22 cellular contexts compared by ENCODE assay signal in genomic region chr17:34377078-34377823, GRCh38. TPM values are rescaled to one million over a fixed set of nuclear protein-coding genes. Genes with fewer than 3 reads are reported as not detected.
DNase-seq lines count a peak whose midpoint lies in the region; ATAC-seq lines count a peak whose summit lies in the region.
"Had no signal": no experiment of that assay in that cellular context is flagged by ENCODE, and none has a peak within 500 bp of the region (broad histone marks: within the 10 kb centered on the region; RNA-seq: fewer than 3 reads in every experiment).

No MANE protein-coding gene starts in this region.

- peak overlapping the region; percentile 18 for H3K27ac ChIP-seq in KOPT-K1 (ENCODE audit: low read depth, low read length, poor library complexity, severe bottlenecking)
- H3K27ac ChIP-seq: colonic mucosa, uterus had no signal

- H3K27ac Mint-ChIP-seq in activated CD4-positive, alpha-beta T cell treated with anti-CD3 and anti-CD28 coated beads, Interleukin-2, amount 10 ng/mL, durations not matched to agents 24 days and 14 days: peak overlapping the region; percentile 63

- H3K36me3 ChIP-seq in KOPT-K1 (ENCODE audit: insufficient read depth, low read length): no peaks in the 10 kb centered on the region
- H3K36me3 ChIP-seq: colonic mucosa, uterus had no signal

- no peak for DNase-seq in activated CD4-positive, alpha-beta T cell treated with anti-CD3 and anti-CD28 coated beads, Interleukin-2, amount 10 ng/mL, durations not matched to agents 24 days and 14 days
- no peak for DNase-seq in activated CD4-positive, alpha-beta T cell treated with anti-CD3 and anti-CD28 coated beads for 48 hours
- peak; percentile 29 for DNase-seq in ecto neural progenitor cell (ENCODE audit: low spot score)
- DNase-seq in anterior cingulate cortex (lab: John Stamatoyannopoulos, UW): no peak
- no peak for DNase-seq in NCI-H82 treated with DMSO at 0.1 percent for 48 hours (lab: John Stamatoyannopoulos, UW; ENCODE audit: unreplicated experiment)
- DNase-seq: activated CD4-positive, alpha-beta T cell treated with anti-CD3 and anti-CD28 coated beads for 4 hours; aorta; colonic mucosa; GF-D8; glutamatergic neuron; NCI-H2029; NCI-H526 treated with DMSO at 0.1 percent for 48 hours; stimulated activated naive CD4-positive, alpha-beta T cell treated with Interleukin-2 at 50 U/mL for 16 hours; uterus had no signal

- H3K9me3 Mint-ChIP-seq in activated CD4-positive, alpha-beta T cell treated with anti-CD3 and anti-CD28 coated beads, Interleukin-2, amount 10 ng/mL, durations not matched to agents 24 days and 14 days: peaks cover 4% of the 10 kb centered on the region

- no peak overlapping the region for H3K4me3 Mint-ChIP-seq in activated CD4-positive, alpha-beta T cell treated with anti-CD3 and anti-CD28 coated beads, Interleukin-2, amount 10 ng/mL, durations not matched to agents 24 days and 14 days

- peaks cover 8% of the 10 kb centered on the region for H3K27me3 Mint-ChIP-seq in activated CD4-positive, alpha-beta T cell treated with anti-CD3 and anti-CD28 coated beads, Interleukin-2, amount 10 ng/mL, durations not matched to agents 24 days and 14 days

- H3K36me3 Mint-ChIP-seq in activated CD4-positive, alpha-beta T cell treated with anti-CD3 and anti-CD28 coated beads, Interleukin-2, amount 10 ng/mL, durations not matched to agents 24 days and 14 days (ENCODE audit: low read depth): no peaks in the 10 kb centered on the region

- H3K9me3 ChIP-seq in KOPT-K1 (ENCODE audit: insufficient read depth, low read length, poor library complexity, severe bottlenecking): no peaks in the 10 kb centered on the region
- H3K9me3 ChIP-seq: colonic mucosa, uterus had no signal

- intact Hi-C loops in activated CD4-positive, alpha-beta T cell treated with anti-CD3 and anti-CD28 coated beads, Interleukin-2, amount 10 ng/mL, durations not matched to agents 24 days and 14 days (cut with micrococcal nuclease): loop anchor here (2.0 to 10.0 kb wide), 2 partner anchors 16 to 1718 kb away; partner anchors contain the start of gene CCL3

- H3K4me1 Mint-ChIP-seq in activated CD4-positive, alpha-beta T cell treated with anti-CD3 and anti-CD28 coated beads, Interleukin-2, amount 10 ng/mL, durations not matched to agents 24 days and 14 days: peaks cover 56% of the 10 kb centered on the region

- peak; percentile 57 for ATAC-seq in GM21515 (IDR thresholded peaks at IDR 0.05; ENCODE audit: unreplicated experiment)
- no peak for ATAC-seq in HG03280 (IDR thresholded peaks at IDR 0.05; ENCODE audit: unreplicated experiment)
- ATAC-seq: esophagus mucosa, Right ventricle myocardium inferior had no signal

RNA-seq across cellular contexts. Expression of gene CCL1, which starts 14.2 kb away (rescaled TPM):
- total RNA-seq in activated CD4-positive, alpha-beta T cell treated with anti-CD3 and anti-CD28 coated beads, Interleukin-2, amount 10 ng/mL, durations not matched to agents 24 days and 14 days: 105 and 111 TPM in 2 replicates
- total RNA-seq: A673, aorta, colonic mucosa, esophagus mucosa, LHCN-M2, osteoblast, Right ventricle myocardium inferior, uterus had no signal

RNA-seq across cellular contexts. Expression of gene CCL13, which starts 21.0 kb away (rescaled TPM):
- total RNA-seq in activated CD4-positive, alpha-beta T cell treated with anti-CD3 and anti-CD28 coated beads, Interleukin-2, amount 10 ng/mL, durations not matched to agents 24 days and 14 days: not detected in 2 replicates
- total RNA-seq: A673, LHCN-M2 had no signal

RNA-seq across cellular contexts. Expression of gene CCL8, which starts 58.0 kb away (rescaled TPM):
- not detected in 2 replicates for total RNA-seq in activated CD4-positive, alpha-beta T cell treated with anti-CD3 and anti-CD28 coated beads, Interleukin-2, amount 10 ng/mL, durations not matched to agents 24 days and 14 days
- total RNA-seq: A673, esophagus mucosa, LHCN-M2, Right ventricle myocardium inferior had no signal
